ENCODE assay signal across 31 cellular contexts in the genomic region with DNA sequence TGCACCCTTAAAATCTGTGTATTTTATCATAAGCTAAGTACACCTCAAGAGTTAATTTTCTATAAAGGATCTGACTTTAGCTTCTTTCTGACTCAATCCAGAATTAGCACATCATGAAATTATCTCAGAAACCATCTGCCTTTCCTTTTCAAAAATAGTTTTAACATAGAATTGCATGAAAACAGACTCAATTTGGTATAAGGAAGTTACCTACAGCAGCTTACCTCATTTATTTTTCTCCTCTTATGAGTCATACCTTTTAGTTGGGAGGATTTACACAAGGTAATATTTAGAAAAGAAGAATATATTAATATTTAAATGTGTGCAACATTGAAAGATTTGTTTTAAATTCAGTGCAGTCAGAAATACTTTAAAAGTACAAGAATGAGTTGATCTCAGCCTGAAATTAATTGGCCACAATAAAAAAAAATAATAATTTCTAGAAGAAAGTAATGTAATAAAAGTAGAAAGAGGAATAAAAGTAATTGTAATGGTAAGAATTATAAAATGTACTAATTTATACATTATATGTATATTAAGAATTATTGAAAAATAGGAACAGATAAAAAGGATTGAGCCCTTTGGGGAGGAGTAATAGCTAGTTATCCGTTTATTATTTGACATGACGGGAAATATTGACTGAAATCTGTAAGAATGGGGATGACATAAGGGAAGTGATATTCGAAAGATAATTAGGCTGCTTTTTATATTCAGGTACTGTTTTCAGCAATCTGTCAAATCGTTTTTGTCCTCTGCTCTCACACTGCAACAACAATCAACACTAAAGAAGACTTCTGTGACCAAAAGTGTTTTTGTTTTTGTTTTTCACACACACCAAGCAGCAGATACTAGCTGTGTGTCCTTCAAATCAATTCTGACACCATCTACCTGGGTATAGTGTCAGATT. TPM values are rescaled to one million over a fixed set of nuclear protein-coding genes. Genes with fewer than 3 reads are reported as not detected.
DNase-seq lines count a peak whose midpoint lies in the region; ATAC-seq, FAIRE-seq and TF ChIP-seq lines count a peak whose summit lies in the region.
"Had no signal": no experiment of that assay in that cellular context is flagged by ENCODE, and none has a peak within 500 bp of the region (broad histone marks: within the 10 kb centered on the region; RNA-seq: fewer than 3 reads in every experiment).

No MANE protein-coding gene starts in this region.

- no peak overlapping the region for H2BK12ac ChIP-seq in H1 (ENCODE audit: low read depth, low read length)

- no peak for TF ChIP-seq CTCF in H1 (IDR thresholded peaks at IDR 0.05; ENCODE audit: control extremely low read depth in 1 of 3, insufficient read depth in 1 of 3, low read depth in 1 of 3, low read length in 3 of 3)

- peaks cover 5% of the 10 kb centered on the region for H3K9me3 Mint-ChIP-seq in activated CD8-positive, alpha-beta memory T cell treated with anti-CD3 and anti-CD28 coated beads, Interleukin-2, amount 10 ng/mL, durations not matched to agents 7 days and 5 days (ENCODE audit: low read depth)

- H3K36me3 Mint-ChIP-seq in activated CD8-positive, alpha-beta memory T cell treated with anti-CD3 and anti-CD28 coated beads, Interleukin-2, amount 10 ng/mL, durations not matched to agents 7 days and 5 days = peaks cover 6% of the 10 kb centered on the region

- POLR2A ChIA-PET in H1 (lab: Charles Lee; ENCODE audit: partially characterized antibody) = interaction anchor here (1.1 kb wide), 1 partner anchor 168 kb away, joined by 3 read pairs; no protein-coding TSS in a partner anchor

- no peak overlapping the region for H3K9ac ChIP-seq in H1 (replicated peaks in 1 of 4; ENCODE audit: extremely low read depth in 1 of 4, low read depth in 3 of 4, low read length in 3 of 4)

- H3K27ac ChIP-seq in H1 (ENCODE audit: low read depth, low read length) = no peak overlapping the region
- no peak overlapping the region for H3K27ac ChIP-seq in caudate nucleus (ENCODE audit: low read depth, low read length)
- H3K27ac ChIP-seq: A549, breast epithelium, coronary artery, esophagus squamous epithelium, gastrocnemius medialis, upper lobe of right lung had no signal

- H2BK20ac ChIP-seq in H1 (ENCODE audit: low read length) = peak overlapping the region; percentile 51; the same call in 1 of the 2 replicates

- H4K8ac ChIP-seq in H1 (ENCODE audit: extremely low read depth, insufficient read depth, low read length) = no peak overlapping the region

- no peak for TF ChIP-seq RAD21 in H1 (IDR thresholded peaks at IDR 0.05 in 1 of 2, conservative IDR thresholded peaks at IDR 0.05 in 1 of 2; ENCODE audit: low read depth in 2 of 2, low read length in 2 of 2)

- H3K4me2 ChIP-seq in H1 (ENCODE audit: insufficient read depth in 1 of 2, low read depth in 2 of 2, low read length in 2 of 2) = no peak overlapping the region
- H3K4me2 ChIP-seq: A549 had no signal

- no peak overlapping the region for H3K4me3 ChIP-seq in H1 (ENCODE audit: extremely low read depth in 1 of 4, insufficient read depth in 2 of 4, low read depth in 3 of 4, low read length in 4 of 4)
- H3K4me3 ChIP-seq: A549, breast epithelium, coronary artery, esophagus squamous epithelium, gastrocnemius medialis, upper lobe of right lung had no signal

- TF ChIP-seq POLR2A in H1 (IDR thresholded peaks at IDR 0.05; ENCODE audit: control extremely low read depth in 1 of 2, low read depth in 2 of 2, low read length in 2 of 2) = no peak

- no peak overlapping the region for H3K4me3 Mint-ChIP-seq in activated CD8-positive, alpha-beta memory T cell treated with anti-CD3 and anti-CD28 coated beads, Interleukin-2, amount 10 ng/mL, durations not matched to agents 7 days and 5 days
- H3K4me3 Mint-ChIP-seq: activated CD4-positive, alpha-beta T cell treated with anti-CD3 and anti-CD28 coated beads for 36 hours; activated naive CD4-positive, alpha-beta T cell treated with anti-CD3 and anti-CD28 coated beads for 36 hours; naive thymus-derived CD8-positive, alpha-beta T cell had no signal

- no peak overlapping the region for H3K4ac ChIP-seq in H1 (replicated peaks; ENCODE audit: insufficient read length, low read depth, low read length)

- no peak overlapping the region for H4K5ac ChIP-seq in H1 (ENCODE audit: insufficient read length, low read depth, low read length)

- H3K79me2 ChIP-seq in H1 (ENCODE audit: control insufficient read depth in 1 of 2, insufficient read depth in 2 of 2, low read length in 2 of 2) = no peaks in the 10 kb centered on the region

- no peak overlapping the region for H2BK15ac ChIP-seq in H1 (ENCODE audit: low read length)

- H3K18ac ChIP-seq in H1 (ENCODE audit: extremely low read depth, low read length) = no peak overlapping the region

- ATAC-seq in activated CD8-positive, alpha-beta memory T cell treated with anti-CD3 and anti-CD28 coated beads, Interleukin-2, amount 10 ng/mL, durations not matched to agents 7 days and 5 days = peak; percentile 27
- peak; percentile 58 for ATAC-seq in HG03432 (IDR thresholded peaks at IDR 0.05; ENCODE audit: unreplicated experiment)
- ATAC-seq in HG03045 (IDR thresholded peaks at IDR 0.05; ENCODE audit: unreplicated experiment) = no peak
- ATAC-seq: A549; activated CD4-positive, alpha-beta T cell treated with anti-CD3 and anti-CD28 coated beads for 36 hours; gastrocnemius medialis; naive thymus-derived CD8-positive, alpha-beta T cell; upper lobe of right lung had no signal

- H3K27ac Mint-ChIP-seq in activated CD8-positive, alpha-beta memory T cell treated with anti-CD3 and anti-CD28 coated beads, Interleukin-2, amount 10 ng/mL, durations not matched to agents 7 days and 5 days = no peak overlapping the region
- H3K27ac Mint-ChIP-seq: activated CD4-positive, alpha-beta T cell treated with anti-CD3 and anti-CD28 coated beads for 36 hours; activated naive CD4-positive, alpha-beta T cell treated with anti-CD3 and anti-CD28 coated beads for 36 hours; naive thymus-derived CD8-positive, alpha-beta T cell had no signal

- H3K36me3 ChIP-seq in H1 (ENCODE audit: control insufficient read depth in 2 of 4, insufficient read depth in 4 of 4, low read length in 3 of 4) = peaks cover 0 to 6% (median 0%) of the 10 kb centered on the region in 4 experiments; a peak in 1 of 8 replicates
- H3K36me3 ChIP-seq: breast epithelium, esophagus squamous epithelium, gastrocnemius medialis, upper lobe of right lung had no signal

- no peak overlapping the region for H3K56ac ChIP-seq in H1 (replicated peaks; ENCODE audit: insufficient read length, low read depth, low read length)

- TF ChIP-seq EP300 in H1 (IDR thresholded peaks at IDR 0.05; ENCODE audit: borderline replicate concordance in 1 of 2, low read depth in 2 of 2, low read length in 2 of 2) = no peak

- WGBS in H1 (ENCODE audit: extremely low coverage in 1 of 2, insufficient coverage in 1 of 2, insufficient read length in 1 of 2, insufficient replicate concordance in 2 of 2, low coverage in 1 of 2, low lambda C conversion rate in 2 of 2, missing lambda C conversion rate in 1 of 2), 2 experiments = 80% methylated on average over 4 of the region's 4 CpGs; no CpG with 5 or more reads in 1 of the 2 experiments

- peaks cover 14% of the 10 kb centered on the region for H3K4me1 Mint-ChIP-seq in activated CD8-positive, alpha-beta memory T cell treated with anti-CD3 and anti-CD28 coated beads, Interleukin-2, amount 10 ng/mL, durations not matched to agents 7 days and 5 days
- H3K4me1 Mint-ChIP-seq: activated CD4-positive, alpha-beta T cell treated with anti-CD3 and anti-CD28 coated beads for 36 hours; naive thymus-derived CD8-positive, alpha-beta T cell had no signal

- no peaks in the 10 kb centered on the region for H3K27me3 Mint-ChIP-seq in activated CD8-positive, alpha-beta memory T cell treated with anti-CD3 and anti-CD28 coated beads, Interleukin-2, amount 10 ng/mL, durations not matched to agents 7 days and 5 days
- H3K27me3 Mint-ChIP-seq: activated CD4-positive, alpha-beta T cell treated with anti-CD3 and anti-CD28 coated beads for 36 hours; naive thymus-derived CD8-positive, alpha-beta T cell had no signal

- H2BK5ac ChIP-seq in H1 (ENCODE audit: low read depth, low read length) = no peak overlapping the region

- FAIRE-seq in H1 (lab: Jason Lieb, UNC) = no peak
- FAIRE-seq: A549, GM18507 had no signal

- H3K14ac ChIP-seq in H1 (ENCODE audit: insufficient read length) = no peak overlapping the region

- H2AK5ac ChIP-seq in H1 (ENCODE audit: low read depth, low read length) = no peak overlapping the region

- H4K20me1 ChIP-seq in H1 (replicated peaks in 1 of 2; ENCODE audit: control insufficient read depth in 1 of 2, insufficient read depth in 2 of 2, low read length in 2 of 2) = no peaks in the 10 kb centered on the region

- peaks cover 0 to 9% of the 10 kb centered on the region in 2 experiments; a peak in 2 of 4 replicates for H3K9me3 ChIP-seq in H1 (ENCODE audit: insufficient read depth in 2 of 2, low read depth in 1 of 2, low read length in 1 of 2)
- H3K9me3 ChIP-seq: A549, esophagus squamous epithelium, gastrocnemius medialis, upper lobe of right lung had no signal

- peak overlapping the region; percentile 0 for H2BK120ac ChIP-seq in H1 (replicated peaks; ENCODE audit: low read depth, low read length)

- CTCF ChIA-PET in activated CD8-positive, alpha-beta memory T cell treated with anti-CD3 and anti-CD28 coated beads, Interleukin-2, amount 10 ng/mL, durations not matched to agents 7 days and 5 days (lab: Charles Lee) = interaction anchor here (0.6 kb wide), 1 partner anchor 504 kb away, joined by 3 read pairs; no protein-coding TSS in a partner anchor
- CTCF ChIA-PET in H1 (lab: Charles Lee; ENCODE audit: partially characterized antibody) = interaction anchor here (0.6 kb wide), 1 partner anchor 58 kb away, joined by 3 read pairs; no protein-coding TSS in a partner anchor

- H3K23ac ChIP-seq in H1 (ENCODE audit: insufficient read length) = no peak overlapping the region

- H3K23me2 ChIP-seq in H1 (ENCODE audit: low read depth, low read length) = no peaks in the 10 kb centered on the region

- H2AFZ ChIP-seq in H1 (ENCODE audit: low read length) = no peak overlapping the region; the same call in 1 of the 2 replicates

- H4K91ac ChIP-seq in H1 (replicated peaks; ENCODE audit: insufficient read length, low read length) = no peak overlapping the region

- no peaks in the 10 kb centered on the region for H3K79me1 ChIP-seq in H1 (ENCODE audit: low read depth, low read length)

- no peaks in the 10 kb centered on the region for H3K27me3 ChIP-seq in H1 (replicated peaks in 1 of 4; ENCODE audit: control insufficient read depth in 3 of 4, extremely low read depth in 1 of 4, insufficient read depth in 3 of 4, low read length in 3 of 4)
- H3K27me3 ChIP-seq: breast epithelium, esophagus squamous epithelium, gastrocnemius medialis, upper lobe of right lung had no signal

- peaks cover 3 to 14% (median 7%) of the 10 kb centered on the region in 4 experiments; a peak in 6 of 7 replicates for H3K4me1 ChIP-seq in H1 (replicated peaks in 1 of 4; ENCODE audit: control insufficient read depth in 3 of 4, insufficient read depth in 4 of 4, low read length in 3 of 4)
- H3K4me1 ChIP-seq: A549, breast epithelium, esophagus squamous epithelium, gastrocnemius medialis, upper lobe of right lung had no signal

- DNase-seq in activated CD8-positive, alpha-beta memory T cell treated with anti-CD3 and anti-CD28 coated beads, Interleukin-2, amount 10 ng/mL, durations not matched to agents 7 days and 5 days = no peak
- DNase-seq in activated CD8-positive, alpha-beta memory T cell treated with anti-CD3 and anti-CD28 coated beads for 24 hours = no peak
- DNase-seq in H1 (ENCODE audit: low read depth in 1 of 2, low spot score in 2 of 2) (no peak), caudate nucleus (lab: John Stamatoyannopoulos, UW) (no peak), AG20443 (ENCODE audit: low spot score) (no peak)
- DNase-seq in activated CD4-positive, alpha-beta T cell treated with anti-CD3 and anti-CD28 coated beads, Interleukin-2, amount 50 U/mL, for 4 hours = no peak
- DNase-seq: activated CD4-positive, alpha-beta T cell treated with anti-CD3 and anti-CD28 coated beads for 36 hours; activated naive CD4-positive, alpha-beta T cell treated with anti-CD3 and anti-CD28 coated beads for 36 hours; activated T-cell treated with anti-CD3 and anti-CD28 coated beads, Interleukin-2, amount 50 U/mL, for 48 hours; COR-L47; DND-41; esophagus squamous epithelium; gastrocnemius medialis; midbrain; naive thymus-derived CD8-positive, alpha-beta T cell; NCI-H187; NCI-H526 treated with DMSO at 0.1 percent for 48 hours; occipital lobe; RPMI8226; small intestine; stimulated activated CD4-positive, alpha-beta T cell treated with anti-CD3 and anti-CD28 coated beads, Interleukin-2, amount 100 ng/mL, for 24 hours; upper lobe of right lung had no signal

RNA-seq across cellular contexts. Expression of gene ADAM21, which starts 20.5 kb away (rescaled TPM):
- total RNA-seq in activated CD8-positive, alpha-beta memory T cell treated with anti-CD3 and anti-CD28 coated beads, Interleukin-2, amount 10 ng/mL, durations not matched to agents 7 days and 5 days = under 1 TPM in 1 of 2 experiments, not detected in 1; 0.07 TPM
- total RNA-seq in H1 (2021; fragmentation: NEBNext Ultra II Directional; extraction: Animal tissue kit (Norgen Biotek cat#: 25700)) = not detected in 2 replicates
- polyA plus RNA-seq in H1 (2011; rRNA removed) = 0.03 and 0.09 TPM in 2 replicates
- 0.05 TPM for polyA plus RNA-seq in H1 (2011; cell fraction: cytosol; rRNA removed)
- 0.06 TPM for polyA plus RNA-seq in H1 (2011; cell fraction: nucleus; rRNA removed)
- 0.12 to 0.23 TPM (median 0.16 TPM) in 4 replicates for polyA plus RNA-seq in H1 (2012, experiment 1 of 2)
- polyA plus RNA-seq in H1 (2012, experiment 2 of 2) = not detected
- polyA plus RNA-seq in H1 (2013, experiment 1 of 2) = 0.10 TPM
- polyA plus RNA-seq in H1 (2013, experiment 2 of 2) = 0.11 TPM
- polyA minus RNA-seq in H1 (2011; rRNA and poly(A)+ RNA removed) = 0.25 and 0.27 TPM in 2 replicates
- polyA minus RNA-seq in H1 (2011; cell fraction: cytosol; rRNA and poly(A)+ RNA removed) = not detected
- not detected for polyA minus RNA-seq in H1 (2011; cell fraction: nucleus; rRNA and poly(A)+ RNA removed)
- total RNA-seq: esophagus squamous epithelium, HT-29, liver, SK-MEL-5, upper lobe of right lung had no signal

RNA-seq across cellular contexts. Expression of gene SYNJ2BP, which starts 55.6 kb away (rescaled TPM):
- 1 to 10 TPM; 3.6 to 7.3 TPM for total RNA-seq in activated CD8-positive, alpha-beta memory T cell treated with anti-CD3 and anti-CD28 coated beads, Interleukin-2, amount 10 ng/mL, durations not matched to agents 7 days and 5 days
- total RNA-seq in H1 (2021; fragmentation: NEBNext Ultra II Directional; extraction: Animal tissue kit (Norgen Biotek cat#: 25700)) = 29.7 and 30.6 TPM in 2 replicates
- 5.8 and 9.6 TPM in 2 replicates for polyA plus RNA-seq in H1 (2011; rRNA removed)
- 12.2 TPM for polyA plus RNA-seq in H1 (2011; cell fraction: cytosol; rRNA removed)
- polyA plus RNA-seq in H1 (2011; cell fraction: nucleus; rRNA removed) = 13.6 TPM
- polyA plus RNA-seq in H1 (2012, experiment 1 of 2) = 11.6 to 22.8 TPM (median 15.3 TPM) in 4 replicates
- polyA plus RNA-seq in H1 (2012, experiment 2 of 2) = 5.7 TPM
- polyA plus RNA-seq in H1 (2013, experiment 1 of 2) = 24.7 TPM
- polyA plus RNA-seq in H1 (2013, experiment 2 of 2) = 23.0 TPM
- 14.4 and 25.8 TPM in 2 replicates for polyA minus RNA-seq in H1 (2011; rRNA and poly(A)+ RNA removed)
- polyA minus RNA-seq in H1 (2011; cell fraction: cytosol; rRNA and poly(A)+ RNA removed) = 6.5 TPM
- 31.6 TPM for polyA minus RNA-seq in H1 (2011; cell fraction: nucleus; rRNA and poly(A)+ RNA removed)
